10 cellular contexts compared by ENCODE assay signal in genomic region chr19:32872391-32872790, GRCh38. TPM values are rescaled to one million over a fixed set of nuclear protein-coding genes. Genes with fewer than 3 reads are reported as not detected.
"Had no signal": no experiment of that assay in that cellular context is flagged by ENCODE, and none has a peak within 500 bp of the region (broad histone marks: within the 10 kb centered on the region; RNA-seq: fewer than 3 reads in every experiment).

No MANE protein-coding gene starts in this region.

- H3K9me3 Mint-ChIP-seq: IgD-negative memory B cell had no signal

- H3K9me3 ChIP-seq: HAP-1 had no signal

- DNase-seq: GM23248, GOT3, H7 had no signal

- H3K4me1 ChIP-seq: HAP-1 had no signal

- H3K4me3 ChIP-seq: GM23248, HAP-1 had no signal

- H3K36me3 ChIP-seq: HAP-1 had no signal

- FAIRE-seq: HepG2 had no signal

- H2AFZ ChIP-seq: GM23248 had no signal

- H3K36me3 Mint-ChIP-seq: IgD-negative memory B cell had no signal

- H3K4me3 Mint-ChIP-seq: IgD-negative memory B cell had no signal

- ATAC-seq: HCT116, HepG2 had no signal

- H3K27ac Mint-ChIP-seq: IgD-negative memory B cell had no signal

- H3K27me3 Mint-ChIP-seq: IgD-negative memory B cell had no signal

- H3K27ac ChIP-seq: GM23248, HL-60 had no signal

RNA-seq across cellular contexts. Expression of gene SLC7A9, which starts 2.8 kb away (rescaled TPM):
- total RNA-seq: GM23248, H4, H7, HT1080 had no signal
- polyA plus RNA-seq: GM23248, IgD-negative memory B cell had no signal
